ENCODE assay signal across 21 cellular contexts in the genomic region with DNA sequence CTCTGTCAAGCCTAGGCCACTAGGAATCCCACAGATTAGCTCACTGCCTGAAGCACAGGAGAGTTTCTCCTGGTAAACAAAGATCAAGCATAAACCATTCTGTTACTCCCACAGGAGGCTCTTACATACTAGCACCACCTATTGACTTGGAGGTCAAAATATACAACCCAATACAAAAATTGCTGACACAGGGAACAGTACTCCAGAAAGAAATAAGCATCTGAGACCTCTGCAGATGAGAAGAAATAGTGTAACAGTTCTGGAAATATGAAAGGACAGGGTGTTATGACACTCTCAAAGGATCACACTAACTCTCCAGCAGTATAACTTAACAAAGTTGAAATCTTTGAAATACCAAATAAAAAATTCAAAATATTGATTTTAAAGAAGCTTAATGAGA.
"Had no signal": no experiment of that assay in that cellular context is flagged by ENCODE, and none has a peak within 500 bp of the region (broad histone marks: within the 10 kb centered on the region; RNA-seq: fewer than 3 reads in every experiment).

No MANE protein-coding gene starts in this region.

- H3K4me2 ChIP-seq: KMS-11 had no signal

- H3K9me3 ChIP-seq: SJSA1 had no signal

- DNase-seq: Kasumi-1, MM.1S, NCI-H1092 treated with DMSO at 0.1 percent for 48 hours, NCI-H1436, NCI-H187, NCI-H2029, NCI-H2081 treated with DMSO at 0.1 percent for 48 hours, NCI-H2171, NCI-H226, NCI-H446, NCI-H510A, NCI-H524 treated with DMSO at 0.1 percent for 48 hours, NCI-H69, NCI-H774, Right ventricle myocardium superior, RPMI8226, SIG-M5 had no signal

- H3K27me3 ChIP-seq: SJSA1 had no signal

- FAIRE-seq: RCC 7860 had no signal

- H3K4me1 ChIP-seq: SJSA1 had no signal

- H3K36me3 ChIP-seq: SJSA1 had no signal

- H3K4me3 ChIP-seq: SJSA1, SK-N-MC had no signal

- H3K27ac ChIP-seq: KMS-11, SJSA1, SK-N-MC had no signal

- H3K9ac ChIP-seq: KMS-11 had no signal
